10 cellular contexts compared by ENCODE assay signal in the genomic region with DNA sequence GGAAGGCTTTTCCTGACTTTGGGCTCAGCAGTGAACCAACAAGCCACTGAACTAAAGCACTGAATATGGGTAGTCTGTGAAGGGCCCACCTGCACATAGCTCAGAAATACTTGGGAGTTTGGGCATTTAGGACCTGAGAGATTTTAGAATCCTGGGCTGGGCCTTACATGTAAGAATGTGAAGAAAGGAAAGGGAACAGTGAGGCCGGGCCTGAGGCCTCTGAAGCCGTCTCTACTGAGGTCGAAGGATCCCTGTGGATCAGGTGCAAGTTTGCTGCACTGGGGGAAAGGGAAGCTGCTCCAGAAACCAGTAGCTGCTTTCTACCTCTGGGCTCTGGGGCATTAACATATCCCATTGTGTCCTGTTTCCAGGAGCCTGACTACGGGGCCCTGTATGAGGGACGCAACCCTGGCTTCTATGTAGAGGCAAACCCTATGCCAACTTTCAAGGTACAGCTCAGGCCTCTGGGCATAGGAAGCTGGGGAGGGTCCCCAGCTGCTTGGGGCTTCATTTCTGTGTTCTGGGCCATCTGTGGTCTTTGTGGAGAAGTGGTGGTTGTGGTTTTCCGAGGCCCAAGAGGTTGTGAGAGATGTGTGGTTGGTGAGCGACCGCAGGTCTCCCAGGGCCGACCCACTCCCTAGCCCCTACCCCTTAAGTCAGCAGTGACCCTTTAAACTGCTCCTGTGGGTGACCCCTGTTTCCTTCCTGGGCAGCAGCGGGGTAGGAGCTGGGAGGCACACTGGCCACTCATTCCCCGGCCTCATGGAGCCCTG. TPM values are rescaled to one million over a fixed set of nuclear protein-coding genes. Genes with fewer than 3 reads are reported as not detected.
DNase-seq lines count a peak whose midpoint lies in the region; ATAC-seq and TF ChIP-seq lines count a peak whose summit lies in the region.
"Had no signal": no experiment of that assay in that cellular context is flagged by ENCODE, and none has a peak within 500 bp of the region (broad histone marks: within the 10 kb centered on the region; RNA-seq: fewer than 3 reads in every experiment).

No MANE protein-coding gene starts in this region.

- POLR2A ChIA-PET in CD8-positive, alpha-beta memory T cell (lab: Charles Lee) = interaction anchor here (1.6 kb wide), 1 partner anchor 11 kb away, joined by 8 read pairs; no protein-coding TSS in a partner anchor
- POLR2A ChIA-PET in PC-3 (lab: Charles Lee; ENCODE audit: unreplicated experiment) = no interaction called here

- no peaks in the 10 kb centered on the region for H3K9me3 ChIP-seq in CD8-positive, alpha-beta memory T cell (ENCODE audit: low read length)
- H3K9me3 ChIP-seq in RWPE2 (ENCODE audit: severe bottlenecking) = no peaks in the 10 kb centered on the region
- H3K9me3 ChIP-seq in gastroesophageal sphincter = no peaks in the 10 kb centered on the region
- H3K9me3 ChIP-seq in hepatocyte (ENCODE audit: low read depth) = no peaks in the 10 kb centered on the region
- H3K9me3 ChIP-seq in PC-3 (ENCODE audit: low read length) = no peaks in the 10 kb centered on the region
- H3K9me3 ChIP-seq: ascending aorta had no signal

- no peaks in the 10 kb centered on the region for H3K9me2 ChIP-seq in hepatocyte (replicated peaks; ENCODE audit: insufficient read depth)
- H3K9me2 ChIP-seq in PC-3 (replicated peaks; ENCODE audit: low read length) = no peaks in the 10 kb centered on the region

- peaks cover 41 to 57% (median 55%) of the 10 kb centered on the region in 3 donors for H3K4me1 Mint-ChIP-seq in CD8-positive, alpha-beta memory T cell

- no peaks in the 10 kb centered on the region for H3K27me3 ChIP-seq in CD8-positive, alpha-beta memory T cell (ENCODE audit: insufficient read depth, low read length, poor library complexity, severe bottlenecking)
- H3K27me3 ChIP-seq in RWPE2 (ENCODE audit: insufficient read depth, poor library complexity, severe bottlenecking) (no peaks in the 10 kb centered on the region), gastroesophageal sphincter (no peaks in the 10 kb centered on the region), hepatocyte (no peaks in the 10 kb centered on the region), PC-3 (ENCODE audit: low read length) (no peaks in the 10 kb centered on the region)
- H3K27me3 ChIP-seq: ascending aorta had no signal

- H3K4me3 Mint-ChIP-seq in CD8-positive, alpha-beta memory T cell = peak overlapping the region in 2 of 7 donors; percentile 41 to 87

- H3K27ac Mint-ChIP-seq in CD8-positive, alpha-beta memory T cell = peak overlapping the region; percentile 61 to 97 (median 84)

- TF ChIP-seq POLR2A in gastroesophageal sphincter (IDR thresholded peaks at IDR 0.05) = no peak

- no peaks in the 10 kb centered on the region for H3F3A ChIP-seq in PC-3 (ENCODE audit: low read length, unreplicated experiment)

- H3K9me3 Mint-ChIP-seq in CD8-positive, alpha-beta memory T cell = no peaks in the 10 kb centered on the region

- peak overlapping the region; percentile 36 for H3K27ac ChIP-seq in CD8-positive, alpha-beta memory T cell (ENCODE audit: low read depth, low read length)
- no peak overlapping the region for H3K27ac ChIP-seq in RWPE2 (ENCODE audit: poor library complexity, severe bottlenecking)
- H3K27ac ChIP-seq in gastroesophageal sphincter = peak overlapping the region in 3 of 4 donors; percentile 14 to 84 (median 48)
- no peak overlapping the region for H3K27ac ChIP-seq in hepatocyte
- H3K27ac ChIP-seq in PC-3 (ENCODE audit: low read length) = no peak overlapping the region

- H2AFZ ChIP-seq in hepatocyte (no peak overlapping the region), PC-3 (ENCODE audit: low read length) (no peak overlapping the region)

- intact Hi-C loops in PC-3 (cut with micrococcal nuclease) = no loop called here

- peak; percentile 74 for ATAC-seq in GM19372 (IDR thresholded peaks at IDR 0.05; ENCODE audit: low read depth, unreplicated experiment)
- no peak for ATAC-seq in RWPE2 (ENCODE audit: low read depth)
- ATAC-seq in gastroesophageal sphincter = no peak
- ATAC-seq in PC-3 = no peak

- no peak overlapping the region for H3K9ac ChIP-seq in PC-3 (ENCODE audit: low read length)

- peak in 1 of 5 donors; percentile 13 for DNase-seq in CD8-positive, alpha-beta memory T cell
- DNase-seq in RWPE2 (ENCODE audit: low spot score) (peak; percentile 64), NCI-H2107 treated with DMSO at 0.1 percent for 48 hours (lab: John Stamatoyannopoulos, UW; ENCODE audit: unreplicated experiment) (no peak), hepatocyte (ENCODE audit: low spot score) (no peak), hippocampal formation (lab: John Stamatoyannopoulos, UW) (no peak), PC-3 (no peak)
- DNase-seq: DMS79 treated with DMSO at 0.1 percent for 48 hours had no signal

- peaks cover 0 to 1% of the 10 kb centered on the region in 2 donors for H3K27me3 Mint-ChIP-seq in CD8-positive, alpha-beta memory T cell

- CTCF ChIA-PET in CD8-positive, alpha-beta memory T cell (lab: Charles Lee) = interaction anchor here (1.4 to 4.8 kb wide), 3 partner anchors 10 to 170 kb away, joined by 3 to 23 read pairs (median 4); no protein-coding TSS in a partner anchor
- CTCF ChIA-PET in PC-3 (lab: Charles Lee) = no interaction called here

- H3K36me3 Mint-ChIP-seq in CD8-positive, alpha-beta memory T cell = peaks cover 15 to 99% (median 35%) of the 10 kb centered on the region in 3 donors

- no peaks in the 10 kb centered on the region for H4K20me1 ChIP-seq in hepatocyte (ENCODE audit: insufficient read depth, poor library complexity, severe bottlenecking)
- H4K20me1 ChIP-seq in PC-3 (ENCODE audit: low read length) = no peaks in the 10 kb centered on the region

- H3K4me1 ChIP-seq in CD8-positive, alpha-beta memory T cell (ENCODE audit: insufficient read depth, low read length) = peaks cover 24% of the 10 kb centered on the region
- H3K4me1 ChIP-seq in RWPE2 (ENCODE audit: insufficient read depth, poor library complexity, severe bottlenecking) = no peaks in the 10 kb centered on the region
- H3K4me1 ChIP-seq in gastroesophageal sphincter = peaks cover 2 to 22% (median 7%) of the 10 kb centered on the region in 3 donors
- H3K4me1 ChIP-seq in hepatocyte (ENCODE audit: insufficient read depth) = no peaks in the 10 kb centered on the region
- peaks cover 8% of the 10 kb centered on the region for H3K4me1 ChIP-seq in PC-3 (ENCODE audit: insufficient read depth, low read length)

- no peak overlapping the region for H3K4me2 ChIP-seq in hepatocyte
- H3K4me2 ChIP-seq in PC-3 (ENCODE audit: low read length) = no peak overlapping the region

- TF ChIP-seq CTCF in RWPE2 (IDR thresholded peaks at IDR 0.05; ENCODE audit: poor library complexity, severe bottlenecking) = no peak
- TF ChIP-seq CTCF in gastroesophageal sphincter (IDR thresholded peaks at IDR 0.05) = no peak
- no peak for TF ChIP-seq CTCF in hepatocyte (IDR thresholded peaks at IDR 0.05; ENCODE audit: poor library complexity)
- TF ChIP-seq CTCF in PC-3 (conservative IDR thresholded peaks at IDR 0.05; ENCODE audit: low read depth, low read length) = no peak

- no TSS peak for BruUV-seq in PC-3 (replicated peaks; lab: Mats Ljungman, UMichigan)

- peaks cover 98% of the 10 kb centered on the region for H3K36me3 ChIP-seq in CD8-positive, alpha-beta memory T cell (ENCODE audit: insufficient read depth, low read length)
- H3K36me3 ChIP-seq in RWPE2 (ENCODE audit: low read depth) = peaks cover 97% of the 10 kb centered on the region
- H3K36me3 ChIP-seq in gastroesophageal sphincter = peaks cover 0 to 98% of the 10 kb centered on the region in 2 donors
- H3K36me3 ChIP-seq in hepatocyte (replicated peaks; ENCODE audit: insufficient read depth, low read depth) = no peaks in the 10 kb centered on the region
- H3K36me3 ChIP-seq in PC-3 (ENCODE audit: low read depth, low read length) = peaks cover 47% of the 10 kb centered on the region

- no peak overlapping the region for H3K4me3 ChIP-seq in CD8-positive, alpha-beta memory T cell (ENCODE audit: low read length)
- no peak overlapping the region for H3K4me3 ChIP-seq in RWPE2 (ENCODE audit: severe bottlenecking)
- H3K4me3 ChIP-seq in gastroesophageal sphincter = no peak overlapping the region
- no peak overlapping the region for H3K4me3 ChIP-seq in hepatocyte
- no peak overlapping the region for H3K4me3 ChIP-seq in PC-3 (ENCODE audit: low read length)
- H3K4me3 ChIP-seq: ascending aorta had no signal

- 87 to 93% methylated on average over 3 to 5 of the region's 11 CpGs for WGBS in gastroesophageal sphincter (ENCODE audit: low coverage in 1 of 2), 2 donors
- 94% methylated on average over 11 of the region's 11 CpGs for WGBS in hepatocyte (ENCODE audit: low lambda C conversion rate, missing lambda C conversion rate)

- no peak for TF ChIP-seq EP300 in gastroesophageal sphincter (IDR thresholded peaks at IDR 0.05)

- H3K79me2 ChIP-seq in hepatocyte (no peaks in the 10 kb centered on the region), PC-3 (ENCODE audit: low read length) (no peaks in the 10 kb centered on the region)

RNA-seq across cellular contexts. Expression of gene PLCG1, which starts 30.3 kb away (rescaled TPM):
- total RNA-seq in CD8-positive, alpha-beta memory T cell = 100 to 1,000 TPM; 104 to 108 TPM
- polyA plus RNA-seq in CD8-positive, alpha-beta memory T cell = 73.5 TPM
- total RNA-seq in gastroesophageal sphincter = 100 to 1,000 TPM in 2 of 4 donors, 10 to 100 TPM in 2; 42.3 to 173 (median 94.7) TPM
- total RNA-seq in hepatocyte = 48.5 and 73.2 TPM in 2 replicates
- polyA plus RNA-seq in hepatocyte = 52.7 and 52.8 TPM in 2 replicates
- 68.8 and 112 TPM in 2 replicates for total RNA-seq in PC-3 (2014; rRNA removed)

Comparison
In these comparisons a context has a peak if more than half of its experiments do, and no peak if none do; other contexts are left out.
1. H3K27ac ChIP-seq: peak in CD8-positive, alpha-beta memory T cell (single experiment) and gastroesophageal sphincter (3 of 4); none in RWPE2 (single experiment), hepatocyte (single experiment) and PC-3 (single experiment).